Comparison of ENCODE assay signal across 17 cellular contexts in genomic region chr7:39557222-39557621, GRCh38. TPM values are rescaled to one million over a fixed set of nuclear protein-coding genes. Genes with fewer than 3 reads are reported as not detected.
DNase-seq lines count a peak whose midpoint lies in the region; TF ChIP-seq lines count a peak whose summit lies in the region.
"Had no signal": no experiment of that assay in that cellular context is flagged by ENCODE, and none has a peak within 500 bp of the region (broad histone marks: within the 10 kb centered on the region; RNA-seq: fewer than 3 reads in every experiment).

No MANE protein-coding gene starts in this region.

- H3K36me3 ChIP-seq in MM.1S (replicated peaks; ENCODE audit: insufficient read depth, low read length): no peaks in the 10 kb centered on the region
- H3K36me3 ChIP-seq: BLaER1 had no signal

- no peaks in the 10 kb centered on the region for H3F3A ChIP-seq in MM.1S (ENCODE audit: insufficient read depth, low read length)

- peak overlapping the region; percentile 35 for H3K27ac Mint-ChIP-seq in mesothelial cell of epicardium
- H3K27ac Mint-ChIP-seq: B cell; CD4-positive, CD25-positive, alpha-beta regulatory T cell; CD8-positive, alpha-beta T cell; H9 had no signal

- H3K27me3 Mint-ChIP-seq in mesothelial cell of epicardium (ENCODE audit: low read depth): peaks cover 4% of the 10 kb centered on the region

- no peaks in the 10 kb centered on the region for H3K9me3 ChIP-seq in MM.1S (replicated peaks; ENCODE audit: insufficient read depth, low read length)
- H3K9me3 ChIP-seq: BLaER1, Caco-2 had no signal

- H2AFZ ChIP-seq in MM.1S (ENCODE audit: low read length): no peak overlapping the region
- H2AFZ ChIP-seq: GM23248 had no signal

- no peaks in the 10 kb centered on the region for H3K9me3 Mint-ChIP-seq in mesothelial cell of epicardium
- H3K9me3 Mint-ChIP-seq: CD8-positive, alpha-beta T cell; H9 had no signal

- no peaks in the 10 kb centered on the region for H3K36me3 Mint-ChIP-seq in mesothelial cell of epicardium
- H3K36me3 Mint-ChIP-seq: CD4-positive, CD25-positive, alpha-beta regulatory T cell; CD8-positive, alpha-beta T cell had no signal

- no peak for TF ChIP-seq CTCF in mesothelial cell of epicardium (IDR thresholded peaks at IDR 0.05; ENCODE audit: unreplicated experiment)
- no peak for TF ChIP-seq CTCF in MM.1S (IDR thresholded peaks at IDR 0.05; ENCODE audit: low read length)

- no peak overlapping the region for H3K9ac ChIP-seq in MM.1S (ENCODE audit: low read length)
- H3K9ac ChIP-seq: BLaER1, GM23248 had no signal

- no peak overlapping the region for H3K27ac ChIP-seq in MM.1S (ENCODE audit: low read length)
- H3K27ac ChIP-seq: 22Rv1, BLaER1, C4-2B, GM23248 had no signal

- H3K9me2 ChIP-seq in MM.1S (replicated peaks; ENCODE audit: insufficient read depth, low read length): no peaks in the 10 kb centered on the region

- H4K20me1 ChIP-seq in MM.1S (ENCODE audit: insufficient read depth, low read length): no peaks in the 10 kb centered on the region
- H4K20me1 ChIP-seq: BLaER1 had no signal

- DNase-seq in NCI-H226: peak; percentile 25
- peak; percentile 3 for DNase-seq in ecto neural progenitor cell (ENCODE audit: low spot score)
- no peak for DNase-seq in mesothelial cell of epicardium (ENCODE audit: low spot score in 2 of 2, unreplicated experiment in 2 of 2)
- no peak for DNase-seq in activated CD4-positive, alpha-beta T cell treated with anti-CD3 and anti-CD28 coated beads, Interleukin-2, amount 50 U/mL, for 48 hours
- DNase-seq in dermis blood vessel endothelial cell: no peak
- no peak for DNase-seq in MM.1S
- DNase-seq: Caco-2; CD4-positive, CD25-positive, alpha-beta regulatory T cell; CD8-positive, alpha-beta T cell; DMS153; DND-41; GM23248; H9 had no signal

- H3K27me3 ChIP-seq in MM.1S (replicated peaks; ENCODE audit: insufficient read depth, low read length): no peaks in the 10 kb centered on the region
- H3K27me3 ChIP-seq: BLaER1 had no signal

- no peak overlapping the region for H3K4me3 Mint-ChIP-seq in mesothelial cell of epicardium
- H3K4me3 Mint-ChIP-seq: B cell; CD4-positive, CD25-positive, alpha-beta regulatory T cell; CD8-positive, alpha-beta T cell; H9 had no signal

- no peak overlapping the region for H3K4me3 ChIP-seq in MM.1S (ENCODE audit: low read length)
- H3K4me3 ChIP-seq: BLaER1, GM23248 had no signal

- no peaks in the 10 kb centered on the region for H3K79me2 ChIP-seq in MM.1S (ENCODE audit: low read length)

- peaks cover 44% of the 10 kb centered on the region for H3K4me1 Mint-ChIP-seq in mesothelial cell of epicardium
- H3K4me1 Mint-ChIP-seq: B cell; CD4-positive, CD25-positive, alpha-beta regulatory T cell had no signal

- H3K4me1 ChIP-seq in MM.1S (ENCODE audit: low read length): no peaks in the 10 kb centered on the region
- H3K4me1 ChIP-seq: BLaER1, Caco-2 had no signal

- H3K4me2 ChIP-seq in MM.1S (ENCODE audit: low read depth, low read length): no peak overlapping the region
- H3K4me2 ChIP-seq: BLaER1 had no signal

RNA-seq across cellular contexts. Expression of gene YAE1, which starts 9.0 kb away (rescaled TPM):
- total RNA-seq in mesothelial cell of epicardium: 27.4 to 30.9 TPM (median 27.8 TPM) in 3 replicates
- 16.2 and 22.3 TPM in 2 replicates for total RNA-seq in dermis blood vessel endothelial cell

Comparison
In these comparisons a context has a peak if more than half of its experiments do, and no peak if none do; other contexts are left out.
1. DNase-seq: peak in NCI-H226 (single experiment) and ecto neural progenitor cell (single experiment); none in mesothelial cell of epicardium (0 of 2), activated CD4-positive, alpha-beta T cell treated with anti-CD3 and anti-CD28 coated beads, Interleukin-2, amount 50 U/mL, for 48 hours (0 of 2), dermis blood vessel endothelial cell (single experiment) and MM.1S (single experiment).